ENCODE assay signal across 8 cellular contexts in genomic region chr9:94374176-94375056, GRCh38. TPM values are rescaled to one million over a fixed set of nuclear protein-coding genes. Genes with fewer than 3 reads are reported as not detected.
DNase-seq lines count a peak whose midpoint lies in the region; ATAC-seq and TF ChIP-seq lines count a peak whose summit lies in the region.
"Not testable (repeated sequence)": the region's sequence is repeated elsewhere in the genome, so short reads cannot be mapped to it uniquely, and the experiment has no call there.

No MANE protein-coding gene starts in this region.

- peaks cover 0 to 11% (median 2%) of the 10 kb centered on the region in 3 donors for H3K27me3 Mint-ChIP-seq in immature natural killer cell (ENCODE audit: low read depth in 3 of 3)

- peak overlapping the region; percentile 87 to 93 (median 89) for H3K4me3 Mint-ChIP-seq in immature natural killer cell

- peak; percentile 82 for DNase-seq in AG10803 (ENCODE audit: low read depth)
- peak; percentile 80 for DNase-seq in NCI-H2227 treated with DMSO at 0.1 percent for 48 hours (lab: John Stamatoyannopoulos, UW)
- DNase-seq in cardiac fibroblast (ENCODE audit: low read depth in 2 of 2) = peak; percentile 84 to 91
- peak; percentile 89 to 92 (median 90) for DNase-seq in immature natural killer cell
- peak; percentile 59 for DNase-seq in smooth muscle cell of the brain vasculature (ENCODE audit: low read depth, low spot score)

- H3K4me3 ChIP-seq in AG10803 (ENCODE audit: low read length) = peak overlapping the region; percentile 64
- peak overlapping the region; percentile 56 for H3K4me3 ChIP-seq in WI38 (ENCODE audit: low read depth, low read length)
- H3K4me3 ChIP-seq in cardiac fibroblast (replicated peaks in 1 of 2; ENCODE audit: low read depth in 2 of 2, low read length in 2 of 2) = peak overlapping the region; percentile 42 to 56

- H3K4me1 Mint-ChIP-seq in immature natural killer cell = peaks cover 11 to 16% of the 10 kb centered on the region in 2 donors

- ATAC-seq in GM19025 (IDR thresholded peaks at IDR 0.05; ENCODE audit: low read depth, unreplicated experiment) (peak; percentile 85), HG03196 (IDR thresholded peaks at IDR 0.05; ENCODE audit: unreplicated experiment) (peak; percentile 89)

- not testable (repeated sequence) for H3K9me3 Mint-ChIP-seq in immature natural killer cell

- H3K36me3 Mint-ChIP-seq in immature natural killer cell = not testable (repeated sequence)

- TF ChIP-seq CTCF in AG10803 (conservative IDR thresholded peaks at IDR 0.05; ENCODE audit: low read length); WI38 (IDR thresholded peaks at IDR 0.05; ENCODE audit: low read depth, low read length); cardiac fibroblast (IDR thresholded peaks at IDR 0.05; ENCODE audit: low read depth, low read length): not testable (repeated sequence)

- peak overlapping the region; percentile 79 to 95 (median 90) for H3K27ac Mint-ChIP-seq in immature natural killer cell

RNA-seq across cellular contexts. Expression of gene NUTM2F, which starts 46.0 kb away (rescaled TPM):
- not detected for polyA plus RNA-seq in immature natural killer cell

Comparison
In these comparisons a context has a peak if more than half of its experiments do, and no peak if none do; other contexts are left out.
1. Peak in every context shown above with its lines: DNase-seq, ATAC-seq and H3K4me3 ChIP-seq.